In the genomic region with DNA sequence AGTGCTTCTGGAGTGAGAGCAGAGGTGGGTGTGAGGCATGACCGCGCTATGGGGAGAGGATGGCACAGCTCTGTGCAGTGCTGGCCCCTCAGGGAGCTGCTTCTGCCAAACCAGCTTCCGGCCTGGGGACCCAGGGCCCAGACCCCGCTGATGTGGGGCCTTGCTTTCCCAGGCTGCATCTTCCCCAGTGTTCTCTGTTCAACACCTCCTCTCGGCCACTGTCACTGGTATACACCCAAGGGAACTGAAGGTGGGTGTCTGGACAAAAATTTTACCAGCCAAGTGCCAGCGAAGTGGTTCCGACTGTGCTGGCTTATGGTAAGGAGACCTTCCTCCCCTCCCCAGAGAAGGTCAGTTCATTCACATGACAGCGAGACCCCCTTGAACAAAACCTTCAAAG, we compare ENCODE assay signal across 23 cellular contexts. TPM values are rescaled to one million over a fixed set of nuclear protein-coding genes. Genes with fewer than 3 reads are reported as not detected.
"Had no signal": no experiment of that assay in that cellular context is flagged by ENCODE, and none has a peak within 500 bp of the region (broad histone marks: within the 10 kb centered on the region; RNA-seq: fewer than 3 reads in every experiment).

No MANE protein-coding gene starts in this region.

- H3K4me3 ChIP-seq: left lung, lower lobe of right lung, neural progenitor cell, ovary, prostate gland, sigmoid colon, spleen, suprapubic skin, transverse colon, upper lobe of left lung, vagina had no signal

- DNase-seq: hippocampal formation; kidney; left colon; left lung; lower lobe of right lung; mammary epithelial cell; mesenchymal stem cell; naive thymus-derived CD8-positive, alpha-beta T cell; ovary; retina; right cardiac atrium; sigmoid colon; small intestine; spleen; stimulated activated CD4-positive, alpha-beta T cell treated with anti-CD3 and anti-CD28 coated beads, Interleukin-4, amount 100 ng/mL, for 24 hours; stimulated activated naive CD4-positive, alpha-beta T cell; transverse colon; upper lobe of left lung had no signal

- H3K27ac ChIP-seq: left lung, lower lobe of right lung, neural progenitor cell, ovary, prostate gland, sigmoid colon, spleen, suprapubic skin, transverse colon, upper lobe of left lung, vagina had no signal

- H3K9me3 ChIP-seq: left lung, lower lobe of right lung, ovary, prostate gland, spleen, suprapubic skin, transverse colon, upper lobe of left lung, vagina had no signal

- H3K9ac ChIP-seq: neural progenitor cell had no signal

- H3K4me1 ChIP-seq: left lung, lower lobe of right lung, prostate gland, spleen, suprapubic skin, transverse colon, upper lobe of left lung, vagina had no signal

- H2AFZ ChIP-seq: neural progenitor cell had no signal

- H3K4me2 ChIP-seq: neural progenitor cell had no signal

- H3K27me3 ChIP-seq: neural progenitor cell, ovary, upper lobe of left lung, vagina had no signal

- H3K36me3 ChIP-seq: left lung, lower lobe of right lung, neural progenitor cell, ovary, prostate gland, sigmoid colon, spleen, suprapubic skin, transverse colon, upper lobe of left lung, vagina had no signal

- ATAC-seq: left colon; left lung; lower lobe of right lung; naive thymus-derived CD8-positive, alpha-beta T cell; right cardiac atrium; stimulated activated effector memory CD8-positive, alpha-beta T cell treated with anti-CD3 and anti-CD28 coated beads, Interleukin-12 subunit alpha, Interleukin-12 subunit beta, amount 100 ng/mL, for 72 hours had no signal

RNA-seq across cellular contexts. Expression of gene TMEM132B, which starts 58.2 kb away (rescaled TPM):
- total RNA-seq: naive thymus-derived CD8-positive, alpha-beta T cell had no signal
- polyA plus RNA-seq: naive thymus-derived CD8-positive, alpha-beta T cell had no signal
